Comparison of ENCODE assay signal across 8 cellular contexts in genomic region chr9:88303785-88304495, GRCh38.
A peak's percentile ranks its signal among the peaks of the same experiment; 100 is the strongest.
DNase-seq lines count a peak whose midpoint lies in the region; ATAC-seq, FAIRE-seq and TF ChIP-seq lines count a peak whose summit lies in the region.

No MANE protein-coding gene starts in this region.

- no peak for FAIRE-seq in HTR-8/SVneo (lab: Jason Lieb, UNC)

- peak; percentile 7 to 17 for DNase-seq in activated CD4-positive, alpha-beta T cell treated with anti-CD3 and anti-CD28 coated beads for 4 hours
- DNase-seq in osteoblast (ENCODE audit: insufficient read length, low spot score, missing footprints), result peak; percentile 84
- DNase-seq in HTR-8/SVneo (ENCODE audit: insufficient read length, low spot score), result no peak
- DNase-seq in cerebellum (ENCODE audit: low spot score), result no peak
- DNase-seq in occipital lobe (lab: John Stamatoyannopoulos, UW), result no peak
- no peak for DNase-seq in ecto neural progenitor cell (ENCODE audit: low spot score)

- H3K9me3 ChIP-seq in osteoblast (ENCODE audit: low read depth, low read length), result no peaks in the 10 kb centered on the region

- ATAC-seq in GM18502 (IDR thresholded peaks at IDR 0.05; ENCODE audit: poor library complexity, unreplicated experiment) (peak; percentile 94), HG02610 (IDR thresholded peaks at IDR 0.05; ENCODE audit: unreplicated experiment) (peak; percentile 94)

- H3K4me3 ChIP-seq in osteoblast (ENCODE audit: insufficient read depth, low read length), result peak overlapping the region; percentile 34

- peaks cover 2% of the 10 kb centered on the region for H3K27me3 ChIP-seq in osteoblast (ENCODE audit: insufficient read depth, low read length)

- H2AFZ ChIP-seq in osteoblast (ENCODE audit: low read length), result no peak overlapping the region

- peak overlapping the region; percentile 66 for H3K4me2 ChIP-seq in osteoblast (ENCODE audit: insufficient read depth, low read length)

- no peak for TF ChIP-seq CTCF in osteoblast (IDR thresholded peaks at IDR 0.05; ENCODE audit: extremely low read depth, low read depth, low read length)

- H3K79me2 ChIP-seq in osteoblast (ENCODE audit: insufficient read depth, low read length), result no peaks in the 10 kb centered on the region

- no peak overlapping the region for H3K27ac ChIP-seq in osteoblast (ENCODE audit: low read depth, low read length)

- H3K4me1 ChIP-seq in osteoblast (ENCODE audit: insufficient read depth, low read length), result peaks cover 8% of the 10 kb centered on the region

- H3K36me3 ChIP-seq in osteoblast (ENCODE audit: insufficient read depth, low read length), result no peaks in the 10 kb centered on the region

- H4K20me1 ChIP-seq in osteoblast (ENCODE audit: insufficient read depth, low read length), result no peaks in the 10 kb centered on the region

Comparison
In these comparisons a context has a peak if more than half of its experiments do, and no peak if none do; other contexts are left out.
1. DNase-seq: peak in activated CD4-positive, alpha-beta T cell treated with anti-CD3 and anti-CD28 coated beads for 4 hours (2 of 2) and osteoblast (single experiment); none in HTR-8/SVneo (single experiment), cerebellum (single experiment), occipital lobe (single experiment) and ecto neural progenitor cell (single experiment).